12 cellular contexts compared by ENCODE assay signal in genomic region chr3:152455989-152456388, GRCh38.
"Had no signal": no experiment of that assay in that cellular context is flagged by ENCODE, and none has a peak within 500 bp of the region (broad histone marks: within the 10 kb centered on the region; RNA-seq: fewer than 3 reads in every experiment).

No MANE protein-coding gene starts in this region.

- H3K4me3 Mint-ChIP-seq: activated naive CD8-positive, alpha-beta T cell treated with anti-CD3 and anti-CD28 coated beads, Interleukin-2, amount 10 ng/mL, durations not matched to agents 7 days and 5 days; neural crest cell had no signal

- DNase-seq: activated CD8-positive, alpha-beta memory T cell treated with anti-CD3 and anti-CD28 coated beads for 24 hours; activated naive CD8-positive, alpha-beta T cell treated with anti-CD3 and anti-CD28 coated beads, Interleukin-2, amount 10 ng/mL, durations not matched to agents 7 days and 5 days; colonic mucosa; effector CD8-positive, alpha-beta T cell; heart right ventricle; sigmoid colon; stimulated activated CD4-positive, alpha-beta T cell treated with anti-CD3 and anti-CD28 coated beads, Interleukin-2, amount 100 ng/mL, for 24 hours had no signal

- H3K9me3 Mint-ChIP-seq: activated naive CD8-positive, alpha-beta T cell treated with anti-CD3 and anti-CD28 coated beads, Interleukin-2, amount 10 ng/mL, durations not matched to agents 7 days and 5 days; activated T-helper 2 cell treated with anti-CD3 and anti-CD28 coated beads, Interferon-gamma antibody, Interleukin-2, Interleukin-4, amounts not matched to agents 10 μg/mL and 5 μg/mL and 100 μg/mL, durations not matched to agents 14 hours and 24 hours and 36 hours; neural crest cell had no signal

- H3K4me1 ChIP-seq: colonic mucosa had no signal

- H3K4me3 ChIP-seq: cardiac muscle cell, colonic mucosa, heart right ventricle, sigmoid colon, SK-N-MC had no signal

- H3K27ac Mint-ChIP-seq: activated naive CD8-positive, alpha-beta T cell treated with anti-CD3 and anti-CD28 coated beads, Interleukin-2, amount 10 ng/mL, durations not matched to agents 7 days and 5 days; activated T-helper 2 cell treated with anti-CD3 and anti-CD28 coated beads, Interferon-gamma antibody, Interleukin-2, Interleukin-4, amounts not matched to agents 10 μg/mL and 5 μg/mL and 100 μg/mL, durations not matched to agents 14 hours and 24 hours and 36 hours had no signal

- H3K9me3 ChIP-seq: colonic mucosa, heart right ventricle, sigmoid colon had no signal

- H3K27me3 ChIP-seq: cardiac muscle cell, colonic mucosa, heart right ventricle, sigmoid colon had no signal

- H3K27me3 Mint-ChIP-seq: activated naive CD8-positive, alpha-beta T cell treated with anti-CD3 and anti-CD28 coated beads, Interleukin-2, amount 10 ng/mL, durations not matched to agents 7 days and 5 days had no signal

- H3K27ac ChIP-seq: cardiac muscle cell, colonic mucosa, heart right ventricle had no signal

- ATAC-seq: activated CD4-positive, CD25-positive, alpha-beta regulatory T cell treated with anti-CD3 and anti-CD28 coated beads, Interleukin-2, amount 50 U/mL, for 24 hours; heart right ventricle had no signal
